In genomic region chr9:100430286-100430940, GRCh38 we compare ENCODE assay signal across 21 cellular contexts.
A peak's percentile ranks its signal among the peaks of the same experiment; 100 is the strongest.
DNase-seq lines count a peak whose midpoint lies in the region; ATAC-seq and FAIRE-seq lines count a peak whose summit lies in the region.
"Had no signal": no experiment of that assay in that cellular context is flagged by ENCODE, and none has a peak within 500 bp of the region (broad histone marks: within the 10 kb centered on the region; RNA-seq: fewer than 3 reads in every experiment).

No MANE protein-coding gene starts in this region.

- no peaks in the 10 kb centered on the region for H3K36me3 Mint-ChIP-seq in stimulated activated memory B cell treated with anti-CD40 and anti-IgM and Interleukin-4, amounts not matched to agents 10 μg/mL and 1 μg/mL and 100 μg/mL, for 72 hours

- no peak overlapping the region for H3K9ac ChIP-seq in SK-N-MC (ENCODE audit: insufficient read length)

- peaks cover 36% of the 10 kb centered on the region for H3K4me1 Mint-ChIP-seq in stimulated activated memory B cell treated with anti-CD40 and anti-IgM and Interleukin-4, amounts not matched to agents 10 μg/mL and 1 μg/mL and 100 μg/mL, for 72 hours

- ATAC-seq in stimulated activated memory B cell treated with anti-CD40 and anti-IgM and Interleukin-4, amounts not matched to agents 10 μg/mL and 1 μg/mL and 100 μg/mL, for 72 hours = no peak
- ATAC-seq: HepG2, left lung, Right ventricle myocardium inferior had no signal

- no peak overlapping the region for H3K4me3 ChIP-seq in SK-N-MC
- H3K4me3 ChIP-seq: left lung, testis had no signal

- no peaks in the 10 kb centered on the region for H3K9me3 Mint-ChIP-seq in stimulated activated memory B cell treated with anti-CD40 and anti-IgM and Interleukin-4, amounts not matched to agents 10 μg/mL and 1 μg/mL and 100 μg/mL, for 72 hours

- H3K4me3 Mint-ChIP-seq in stimulated activated memory B cell treated with anti-CD40 and anti-IgM and Interleukin-4, amounts not matched to agents 10 μg/mL and 1 μg/mL and 100 μg/mL, for 72 hours = no peak overlapping the region

- peak overlapping the region; percentile 67 for H3K27ac ChIP-seq in SK-N-MC
- H3K27ac ChIP-seq: 22Rv1, C4-2B, testis had no signal

- H3K27me3 Mint-ChIP-seq in stimulated activated memory B cell treated with anti-CD40 and anti-IgM and Interleukin-4, amounts not matched to agents 10 μg/mL and 1 μg/mL and 100 μg/mL, for 72 hours = no peaks in the 10 kb centered on the region

- H3K36me3 ChIP-seq in SK-N-MC (ENCODE audit: insufficient read depth, low read length) = no peaks in the 10 kb centered on the region
- H3K36me3 ChIP-seq: left lung had no signal

- FAIRE-seq in HTR-8/SVneo (lab: Jason Lieb, UNC) = no peak
- FAIRE-seq: HepG2 had no signal

- no peaks in the 10 kb centered on the region for H3K9me3 ChIP-seq in SK-N-MC (ENCODE audit: low read depth, low read length)
- H3K9me3 ChIP-seq: left lung, testis had no signal

- DNase-seq in DMS 273 (lab: John Stamatoyannopoulos, UW; ENCODE audit: unreplicated experiment) (peak; percentile 58), DMS 273 treated with DMSO at 0.1 percent for 48 hours (lab: John Stamatoyannopoulos, UW) (no peak), SK-N-MC (ENCODE audit: low read depth, low spot score) (no peak), fibroblast of peridontal ligament (ENCODE audit: extremely low read depth) (peak; percentile 88), DMS53 (lab: John Stamatoyannopoulos, UW) (no peak), HTR-8/SVneo (ENCODE audit: insufficient read length, low spot score) (no peak), NCI-H187 (lab: John Stamatoyannopoulos, UW) (no peak)
- DNase-seq: activated effector memory CD4-positive, alpha-beta T cell treated with anti-CD3 and anti-CD28 coated beads, Interleukin-2, amount 50 U/mL, for 16 hours; DMS79; left lung; MM.1S; NCI-H1694 treated with DMSO at 0.1 percent for 48 hours; NCI-H446; retina; T-helper 2 cell; testis had no signal

- peak overlapping the region; percentile 0 for H3K27ac Mint-ChIP-seq in stimulated activated memory B cell treated with anti-CD40 and anti-IgM and Interleukin-4, amounts not matched to agents 10 μg/mL and 1 μg/mL and 100 μg/mL, for 72 hours

Comparison
In these comparisons a context has a peak if more than half of its experiments do, and no peak if none do; other contexts are left out.
1. DNase-seq: peak in DMS 273 (single experiment) and fibroblast of peridontal ligament (single experiment); none in DMS 273 treated with DMSO at 0.1 percent for 48 hours (single experiment), SK-N-MC (single experiment), DMS53 (single experiment), HTR-8/SVneo (single experiment) and NCI-H187 (0 of 2).